16 cellular contexts compared by ENCODE assay signal in the genomic region with DNA sequence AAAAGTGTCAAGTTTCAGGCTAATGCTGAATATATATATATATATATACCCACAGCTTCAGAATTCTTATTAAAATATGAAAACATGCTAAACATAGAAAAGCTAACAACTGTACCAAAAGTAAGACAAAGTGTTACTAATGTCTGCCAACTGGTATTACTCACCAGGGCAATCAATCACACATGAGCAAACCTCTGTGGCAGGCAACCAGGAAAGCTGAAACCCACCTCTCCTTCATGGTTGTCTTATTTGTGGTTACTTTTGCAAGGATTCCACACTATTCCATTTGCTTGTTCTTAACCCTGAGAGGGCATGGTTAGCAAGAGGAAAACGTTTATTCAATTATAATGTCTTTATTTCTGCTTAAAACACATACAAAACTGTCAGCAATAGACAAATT.
DNase-seq lines count a peak whose midpoint lies in the region; ATAC-seq and TF ChIP-seq lines count a peak whose summit lies in the region.
"Had no signal": no experiment of that assay in that cellular context is flagged by ENCODE, and none has a peak within 500 bp of the region (broad histone marks: within the 10 kb centered on the region; RNA-seq: fewer than 3 reads in every experiment).

No MANE protein-coding gene starts in this region.

- no peaks in the 10 kb centered on the region for H3K9me3 Mint-ChIP-seq in CD8-positive, alpha-beta memory T cell
- H3K9me3 Mint-ChIP-seq: natural killer cell treated with Interleukin-12 subunit alpha and Interleukin-12 subunit beta and Interleukin-15 and Interleukin-18, amount 100 ng/mL, for 72 hours had no signal

- no CpG with 5 or more reads among the region's 1 CpG for WGBS in IMR-90 (ENCODE audit: extremely low coverage in 2 of 2, insufficient read length in 1 of 2), 2 experiments

- no peak overlapping the region for H3K9ac ChIP-seq in IMR-90 (ENCODE audit: low read depth, low read length)

- in situ Hi-C loops in IMR-90 (cut with MboI; ENCODE audit: low sequenced_read_pairs) = no loop called here
- in situ Hi-C loops in astrocyte of the spinal cord (cut with HindIII; ENCODE audit: low sequenced_read_pairs) = no loop called here

- no peak overlapping the region for H4K5ac ChIP-seq in IMR-90 (ENCODE audit: low read depth, low read length)

- no peaks in the 10 kb centered on the region for H4K20me1 ChIP-seq in IMR-90 (ENCODE audit: insufficient read depth, low read length)

- no peak overlapping the region for H4K91ac ChIP-seq in IMR-90 (ENCODE audit: insufficient read depth, low read depth, low read length)

- H3K14ac ChIP-seq in IMR-90 (replicated peaks; ENCODE audit: low read depth, low read length) = no peak overlapping the region

- H3K36me3 Mint-ChIP-seq in CD8-positive, alpha-beta memory T cell = no peaks in the 10 kb centered on the region
- H3K36me3 Mint-ChIP-seq: natural killer cell treated with Interleukin-12 subunit alpha and Interleukin-12 subunit beta and Interleukin-15 and Interleukin-18, amount 100 ng/mL, for 72 hours had no signal

- H3K27me3 ChIP-seq in IMR-90 (ENCODE audit: control insufficient read depth, insufficient read depth, low read length) = no peaks in the 10 kb centered on the region
- no peaks in the 10 kb centered on the region for H3K27me3 ChIP-seq in uterus
- no peaks in the 10 kb centered on the region for H3K27me3 ChIP-seq in CD8-positive, alpha-beta memory T cell (ENCODE audit: insufficient read depth, low read length, poor library complexity, severe bottlenecking)

- CTCF ChIA-PET in IMR-90 (lab: Yijun Ruan, JAX) = no interaction called here
- CTCF ChIA-PET in CD8-positive, alpha-beta memory T cell (lab: Charles Lee) = no interaction called here

- no peak for TF ChIP-seq RAD21 in IMR-90 (IDR thresholded peaks at IDR 0.05; ENCODE audit: low read length)

- TF ChIP-seq CTCF in AG09309 (IDR thresholded peaks at IDR 0.05; ENCODE audit: control insufficient read depth, insufficient read depth, low read depth, low read length, missing control alignments) = no peak
- TF ChIP-seq CTCF in IMR-90 (conservative IDR thresholded peaks at IDR 0.05; ENCODE audit: low read depth, low read length) = no peak
- no peak for TF ChIP-seq CTCF in astrocyte of the spinal cord (IDR thresholded peaks at IDR 0.05; ENCODE audit: low read depth, low read length)
- no peak for TF ChIP-seq CTCF in uterus (IDR thresholded peaks at IDR 0.05)

- POLR2A ChIA-PET in IMR-90 (lab: Charles Lee; ENCODE audit: unreplicated experiment) = no interaction called here
- POLR2A ChIA-PET in CD8-positive, alpha-beta memory T cell (lab: Charles Lee) = no interaction called here

- H3K27me3 Mint-ChIP-seq in CD8-positive, alpha-beta memory T cell = peaks cover 1 to 6% of the 10 kb centered on the region in 2 donors

- no peak overlapping the region for H2BK15ac ChIP-seq in IMR-90 (ENCODE audit: low read depth, low read length)

- H3K36me3 ChIP-seq in IMR-90 (ENCODE audit: control insufficient read depth, insufficient read depth, low read length) = no peaks in the 10 kb centered on the region
- H3K36me3 ChIP-seq in uterus = no peaks in the 10 kb centered on the region
- no peaks in the 10 kb centered on the region for H3K36me3 ChIP-seq in CD8-positive, alpha-beta memory T cell (ENCODE audit: insufficient read depth, low read length)
- H3K36me3 ChIP-seq: WERI-Rb-1 had no signal

- no peak for TF ChIP-seq POLR2A in IMR-90 (IDR thresholded peaks at IDR 0.05; ENCODE audit: low read depth, low read length)
- no peak for TF ChIP-seq POLR2A in uterus (IDR thresholded peaks at IDR 0.05)

- no peak overlapping the region for H2AK9ac ChIP-seq in IMR-90 (replicated peaks; ENCODE audit: low read depth, low read length, poor library complexity)

- DNase-seq in AG09309 (ENCODE audit: low read depth) (peak; percentile 76), IMR-90 (peak; percentile 79), astrocyte of the spinal cord (ENCODE audit: low read depth, low spot score) (peak; percentile 88), kidney tubule cell (ENCODE audit: low spot score) (peak; percentile 79), uterus (no peak), mesenteric fat pad (ENCODE audit: low spot score) (no peak)
- no peak for DNase-seq in effector CD4-positive, alpha-beta T cell
- no peak for DNase-seq in CD8-positive, alpha-beta memory T cell
- DNase-seq: activated T-cell treated with anti-CD3 and anti-CD28 coated beads for 4 hours; amygdala; Karpas-422; stimulated activated CD8-positive, alpha-beta memory T cell treated with anti-CD3 and anti-CD28 coated beads, Interleukin-4, amount 100 ng/mL, for 48 hours; WERI-Rb-1 had no signal

- no peak overlapping the region for H3K23ac ChIP-seq in IMR-90 (ENCODE audit: low read depth, low read length)

- dilution Hi-C loops in IMR-90 (cut with HindIII; ENCODE audit: low sequenced_read_pairs, unreplicated experiment) = no loop called here

- no peak overlapping the region for H3K4me2 ChIP-seq in IMR-90 (ENCODE audit: low read depth, low read length)

- peaks cover 2% of the 10 kb centered on the region; the same call in 1 of the 2 replicates for H3K9me1 ChIP-seq in IMR-90 (ENCODE audit: insufficient read depth, low read length)

- H3K4me3 ChIP-seq in AG09309 (ENCODE audit: control insufficient read depth, low read depth, low read length) = no peak overlapping the region
- no peak overlapping the region for H3K4me3 ChIP-seq in IMR-90 (ENCODE audit: insufficient read depth, low read depth, low read length)
- no peak overlapping the region for H3K4me3 ChIP-seq in astrocyte of the spinal cord (ENCODE audit: low read depth, low read length)
- no peak overlapping the region for H3K4me3 ChIP-seq in uterus
- no peak overlapping the region for H3K4me3 ChIP-seq in CD8-positive, alpha-beta memory T cell (ENCODE audit: low read length)

- no peak overlapping the region for H3K4ac ChIP-seq in IMR-90 (ENCODE audit: low read depth, low read length)

- H3K4me1 Mint-ChIP-seq in CD8-positive, alpha-beta memory T cell = no peaks in the 10 kb centered on the region

- H3K27ac Mint-ChIP-seq in CD8-positive, alpha-beta memory T cell = no peak overlapping the region
- H3K27ac Mint-ChIP-seq: natural killer cell treated with Interleukin-12 subunit alpha and Interleukin-12 subunit beta and Interleukin-15 and Interleukin-18, amount 100 ng/mL, for 72 hours had no signal

- ATAC-seq in IMR-90 (ENCODE audit: low read depth) = peak; percentile 27
- ATAC-seq: HCT116; natural killer cell treated with Interleukin-12 subunit alpha and Interleukin-12 subunit beta and Interleukin-15 and Interleukin-18, amount 100 ng/mL, for 72 hours had no signal

- H2BK5ac ChIP-seq in IMR-90 (ENCODE audit: low read depth, low read length, poor library complexity, severe bottlenecking) = no peak overlapping the region

- no peaks in the 10 kb centered on the region for H3K79me1 ChIP-seq in IMR-90 (ENCODE audit: low read depth in 1 of 2, low read length in 2 of 2)

- no peak overlapping the region for H4K8ac ChIP-seq in IMR-90 (ENCODE audit: low read depth in 2 of 2, low read length in 2 of 2)

- H3K27ac ChIP-seq in IMR-90 (ENCODE audit: insufficient read depth, low read length) = no peak overlapping the region
- no peak overlapping the region for H3K27ac ChIP-seq in uterus
- no peak overlapping the region for H3K27ac ChIP-seq in CD8-positive, alpha-beta memory T cell (ENCODE audit: low read depth, low read length)
- H3K27ac ChIP-seq: C4-2B, WERI-Rb-1 had no signal

- no TSS peak for BruUV-seq in IMR-90 (replicated peaks; lab: Mats Ljungman, UMichigan)

- no peak overlapping the region for H2BK20ac ChIP-seq in IMR-90 (ENCODE audit: low read depth, low read length)

- peaks cover 7% of the 10 kb centered on the region for H3K4me1 ChIP-seq in IMR-90 (ENCODE audit: control insufficient read depth, insufficient read depth, low read length)
- H3K4me1 ChIP-seq in uterus = no peaks in the 10 kb centered on the region
- no peaks in the 10 kb centered on the region for H3K4me1 ChIP-seq in CD8-positive, alpha-beta memory T cell (ENCODE audit: insufficient read depth, low read length)

- H3K18ac ChIP-seq in IMR-90 (ENCODE audit: low read depth, low read length) = no peak overlapping the region

- intact Hi-C loops in IMR-90 (cut with micrococcal nuclease) (no loop called here), uterus (cut with DNase I; ENCODE audit: low total_unique reads) (no loop called here)

- peaks cover 2% of the 10 kb centered on the region; the same call in 1 of the 2 replicates for H3K9me3 ChIP-seq in IMR-90 (ENCODE audit: control insufficient read depth, insufficient read depth, low read length)
- H3K9me3 ChIP-seq in uterus = no peaks in the 10 kb centered on the region
- no peaks in the 10 kb centered on the region for H3K9me3 ChIP-seq in CD8-positive, alpha-beta memory T cell (ENCODE audit: low read length)

- no peak overlapping the region for H3K56ac ChIP-seq in IMR-90 (ENCODE audit: extremely low read depth, insufficient read depth, low read length)

- H2AFZ ChIP-seq in IMR-90 (replicated peaks; ENCODE audit: low read length, poor library complexity) = no peak overlapping the region

- no peak overlapping the region for H2BK120ac ChIP-seq in IMR-90 (ENCODE audit: low read depth, low read length)

- no peak overlapping the region for H3K4me3 Mint-ChIP-seq in CD8-positive, alpha-beta memory T cell
- H3K4me3 Mint-ChIP-seq: natural killer cell treated with Interleukin-12 subunit alpha and Interleukin-12 subunit beta and Interleukin-15 and Interleukin-18, amount 100 ng/mL, for 72 hours had no signal

- H2AK5ac ChIP-seq in IMR-90 (ENCODE audit: low read depth, low read length) = no peak overlapping the region

TF ChIP-seq in IMR-90, 13 proteins besides CTCF, POLR2A, EP300 and RAD21:
- TF ChIP-seq CHD1 (IDR thresholded peaks at IDR 0.05; ENCODE audit: low read depth, low read length) (no peak), FOS (IDR thresholded peaks at IDR 0.05; ENCODE audit: low read depth, low read length) (0 out of 2 replicates have a peak, but pooled peaks have one; percentile 33)

Comparison
In these comparisons a context has a peak if more than half of its experiments do, and no peak if none do; other contexts are left out.
1. DNase-seq: peak in AG09309 (single experiment), IMR-90 (single experiment), astrocyte of the spinal cord (single experiment) and kidney tubule cell (single experiment); none in uterus (0 of 2), effector CD4-positive, alpha-beta T cell (single experiment), CD8-positive, alpha-beta memory T cell (0 of 5) and mesenteric fat pad (single experiment).